Comparison of ENCODE assay signal across 22 cellular contexts in the genomic region with DNA sequence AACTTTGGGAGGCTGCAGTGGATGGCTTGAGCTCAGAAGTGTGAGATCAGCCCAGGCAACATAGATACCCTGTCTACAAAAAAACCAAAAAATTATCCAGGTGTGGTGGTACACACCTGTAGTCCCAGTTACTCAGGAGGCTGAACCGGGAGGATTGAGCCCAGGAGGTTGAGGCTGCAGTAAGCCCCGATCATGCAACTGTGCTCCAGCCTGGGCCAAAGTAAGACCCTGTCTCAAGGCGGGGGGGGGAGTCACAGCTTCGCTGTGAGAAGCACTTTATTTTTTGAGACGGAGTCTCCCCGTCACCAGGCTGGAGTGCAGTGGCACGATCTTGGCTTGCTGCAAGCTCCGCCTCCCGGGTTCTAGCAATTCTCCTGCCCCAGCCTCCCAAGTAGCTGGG. TPM values are rescaled to one million over a fixed set of nuclear protein-coding genes. Genes with fewer than 3 reads are reported as not detected.
DNase-seq lines count a peak whose midpoint lies in the region; ATAC-seq, FAIRE-seq and TF ChIP-seq lines count a peak whose summit lies in the region.
"Had no signal": no experiment of that assay in that cellular context is flagged by ENCODE, and none has a peak within 500 bp of the region (broad histone marks: within the 10 kb centered on the region; RNA-seq: fewer than 3 reads in every experiment).

No MANE protein-coding gene starts in this region.

- peak; percentile 47 for DNase-seq in activated T-cell treated with anti-CD3 and anti-CD28 coated beads, Interleukin-2, amount 50 U/mL, for 1 hour
- DNase-seq in activated T-cell treated with anti-CD3 and anti-CD28 coated beads for 4 hours (no peak), kidney (no peak), gastrocnemius medialis (no peak)
- no peak for DNase-seq in naive thymus-derived CD4-positive, alpha-beta T cell
- no peak for DNase-seq in activated effector memory CD4-positive, alpha-beta T cell treated with Interleukin-2 at 50 U/mL for 16 hours
- DNase-seq: activated CD4-positive, alpha-beta T cell treated with anti-CD3 and anti-CD28 coated beads, Interleukin-2, amount 10 ng/mL, durations not matched to agents 7 days and 5 days; KBM-7; NCI-H1694; Right ventricle myocardium superior; stimulated activated CD4-positive, alpha-beta T cell treated with anti-CD3 and anti-CD28 coated beads, Interleukin-15, amount 100 ng/mL, for 24 hours; SW 1271 had no signal

- CTCF ChIA-PET in naive thymus-derived CD4-positive, alpha-beta T cell (lab: Charles Lee): no interaction called here

- no peaks in the 10 kb centered on the region for H3K9me3 Mint-ChIP-seq in activated T-helper 17 cell treated with anti-CD3 and anti-CD28 coated beads, Interleukin-2, amount 50 U/mL, for 72 hours
- H3K9me3 Mint-ChIP-seq in naive thymus-derived CD4-positive, alpha-beta T cell: no peaks in the 10 kb centered on the region
- H3K9me3 Mint-ChIP-seq: activated CD4-positive, alpha-beta T cell treated with anti-CD3 and anti-CD28 coated beads, Interleukin-2, amount 10 ng/mL, durations not matched to agents 7 days and 5 days had no signal

- in situ Hi-C loops in gastrocnemius medialis (cut with MboI; ENCODE audit: low sequenced_read_pairs in 4 of 4): no loop called here

- H3K9me3 ChIP-seq in naive thymus-derived CD4-positive, alpha-beta T cell (ENCODE audit: control insufficient read depth in 2 of 3, low read length in 3 of 3): no peaks in the 10 kb centered on the region
- no peaks in the 10 kb centered on the region for H3K9me3 ChIP-seq in kidney (ENCODE audit: control insufficient read depth in 1 of 2, low read length in 2 of 2)
- no peaks in the 10 kb centered on the region for H3K9me3 ChIP-seq in gastrocnemius medialis
- H3K9me3 ChIP-seq: A549, ovary, testis had no signal

- POLR2A ChIA-PET in naive thymus-derived CD4-positive, alpha-beta T cell (lab: Charles Lee): interaction anchor here (0.6 to 0.8 kb wide), 2 partner anchors 14 to 37 kb away, joined by 3 read pairs; no protein-coding TSS in a partner anchor

- no peaks in the 10 kb centered on the region for H3K4me1 ChIP-seq in naive thymus-derived CD4-positive, alpha-beta T cell (ENCODE audit: control insufficient read depth in 2 of 2, insufficient read depth in 2 of 2, low read length in 2 of 2)
- H3K4me1 ChIP-seq in kidney (ENCODE audit: control insufficient read depth in 1 of 2, insufficient read depth in 1 of 2, low read depth in 1 of 2, low read length in 2 of 2): no peaks in the 10 kb centered on the region
- H3K4me1 ChIP-seq in gastrocnemius medialis: no peaks in the 10 kb centered on the region
- H3K4me1 ChIP-seq: A549 had no signal

- no peaks in the 10 kb centered on the region for H3K27me3 ChIP-seq in naive thymus-derived CD4-positive, alpha-beta T cell (ENCODE audit: control insufficient read depth in 2 of 2, insufficient read depth in 2 of 2, low read length in 2 of 2)
- H3K27me3 ChIP-seq in gastrocnemius medialis: no peaks in the 10 kb centered on the region
- H3K27me3 ChIP-seq: ovary, testis had no signal

- H3K9ac ChIP-seq in kidney (ENCODE audit: low read length in 2 of 2): no peak overlapping the region

- intact Hi-C loops in naive thymus-derived CD4-positive, alpha-beta T cell (cut with micrococcal nuclease): no loop called here
- intact Hi-C loops in kidney (cut with DNase I) (no loop called here), gastrocnemius medialis (cut with DNase I; ENCODE audit: low total_unique reads) (no loop called here)

- ATAC-seq in activated T-helper 17 cell treated with anti-CD3 and anti-CD28 coated beads, Interleukin-2, amount 50 U/mL, for 72 hours (replicated peaks): no peak
- ATAC-seq in naive thymus-derived CD4-positive, alpha-beta T cell: peak; percentile 4
- ATAC-seq in gastrocnemius medialis: no peak
- ATAC-seq: A549, esophagus mucosa, sciatic nerve had no signal

- H3K4me3 Mint-ChIP-seq in activated T-helper 17 cell treated with anti-CD3 and anti-CD28 coated beads, Interleukin-2, amount 50 U/mL, for 72 hours: no peak overlapping the region
- no peak overlapping the region for H3K4me3 Mint-ChIP-seq in naive thymus-derived CD4-positive, alpha-beta T cell
- H3K4me3 Mint-ChIP-seq: activated CD4-positive, alpha-beta T cell treated with anti-CD3 and anti-CD28 coated beads, Interleukin-2, amount 10 ng/mL, durations not matched to agents 7 days and 5 days had no signal

- peaks cover 20 to 95% (median 33%) of the 10 kb centered on the region in 3 experiments for H3K36me3 ChIP-seq in naive thymus-derived CD4-positive, alpha-beta T cell (ENCODE audit: control insufficient read depth in 2 of 3, insufficient read depth in 3 of 3, low read length in 3 of 3)
- peaks cover 37 to 45% of the 10 kb centered on the region in 2 donors for H3K36me3 ChIP-seq in kidney (ENCODE audit: control insufficient read depth in 1 of 2, insufficient read depth in 2 of 2, low read length in 2 of 2)
- peaks cover 0 to 72% of the 10 kb centered on the region in 2 donors for H3K36me3 ChIP-seq in gastrocnemius medialis
- H3K36me3 ChIP-seq: ovary had no signal

- no peak for FAIRE-seq in kidney (lab: Jason Lieb, UNC)
- FAIRE-seq: A549, frontal cortex, H1, TTC549 had no signal

- TF ChIP-seq POLR2A in GM19099 (IDR thresholded peaks at IDR 0.05; ENCODE audit: extremely low read depth, insufficient read length, low read depth): peak; percentile 21
- no peak for TF ChIP-seq POLR2A in gastrocnemius medialis (IDR thresholded peaks at IDR 0.05)

- H3K27me3 Mint-ChIP-seq in activated T-helper 17 cell treated with anti-CD3 and anti-CD28 coated beads, Interleukin-2, amount 50 U/mL, for 72 hours: no peaks in the 10 kb centered on the region
- no peaks in the 10 kb centered on the region for H3K27me3 Mint-ChIP-seq in naive thymus-derived CD4-positive, alpha-beta T cell
- H3K27me3 Mint-ChIP-seq: activated CD4-positive, alpha-beta T cell treated with anti-CD3 and anti-CD28 coated beads, Interleukin-2, amount 10 ng/mL, durations not matched to agents 7 days and 5 days had no signal

- H3K4me3 ChIP-seq in naive thymus-derived CD4-positive, alpha-beta T cell (ENCODE audit: low read length): no peak overlapping the region
- H3K4me3 ChIP-seq in kidney (ENCODE audit: low read length in 2 of 2): no peak overlapping the region
- no peak overlapping the region for H3K4me3 ChIP-seq in gastrocnemius medialis
- H3K4me3 ChIP-seq: A549, ovary, testis had no signal

- TF ChIP-seq CTCF in kidney (IDR thresholded peaks at IDR 0.05; ENCODE audit: borderline replicate concordance, extremely low read depth, insufficient read depth): no peak
- no peak for TF ChIP-seq CTCF in gastrocnemius medialis (IDR thresholded peaks at IDR 0.05 in 4 of 5, conservative IDR thresholded peaks at IDR 0.05 in 1 of 5)

- H3K4me1 Mint-ChIP-seq in activated T-helper 17 cell treated with anti-CD3 and anti-CD28 coated beads, Interleukin-2, amount 50 U/mL, for 72 hours: peaks cover 18% of the 10 kb centered on the region
- peaks cover 0 to 6% (median 0%) of the 10 kb centered on the region in 7 donors for H3K4me1 Mint-ChIP-seq in naive thymus-derived CD4-positive, alpha-beta T cell
- H3K4me1 Mint-ChIP-seq: activated CD4-positive, alpha-beta T cell treated with anti-CD3 and anti-CD28 coated beads, Interleukin-2, amount 10 ng/mL, durations not matched to agents 7 days and 5 days had no signal

- peaks cover 98% of the 10 kb centered on the region for H3K36me3 Mint-ChIP-seq in activated T-helper 17 cell treated with anti-CD3 and anti-CD28 coated beads, Interleukin-2, amount 50 U/mL, for 72 hours (ENCODE audit: low read depth)
- peaks cover 18 to 72% (median 37%) of the 10 kb centered on the region in 5 donors for H3K36me3 Mint-ChIP-seq in naive thymus-derived CD4-positive, alpha-beta T cell

- no peak overlapping the region for H3K27ac ChIP-seq in naive thymus-derived CD4-positive, alpha-beta T cell (ENCODE audit: low read depth, low read length)
- H3K27ac ChIP-seq in kidney (ENCODE audit: low read depth in 2 of 2, low read length in 2 of 2) (no peak overlapping the region), gastrocnemius medialis (no peak overlapping the region)
- H3K27ac ChIP-seq: A549, ovary, testis had no signal

- H3K27ac Mint-ChIP-seq in activated T-helper 17 cell treated with anti-CD3 and anti-CD28 coated beads, Interleukin-2, amount 50 U/mL, for 72 hours: peak overlapping the region; percentile 80
- H3K27ac Mint-ChIP-seq in naive thymus-derived CD4-positive, alpha-beta T cell: peak overlapping the region in 4 of 9 donors; percentile 32 to 87 (median 68)

RNA-seq across cellular contexts. Expression of gene EZR, which starts 54.2 kb away (rescaled TPM):
- 100 to 1,000 TPM; 159 to 212 TPM for total RNA-seq in activated T-helper 17 cell treated with anti-CD3 and anti-CD28 coated beads, Interleukin-2, amount 50 U/mL, for 72 hours
- 100 to 1,000 TPM; 132 to 201 (median 163) TPM for total RNA-seq in naive thymus-derived CD4-positive, alpha-beta T cell
- polyA plus RNA-seq in naive thymus-derived CD4-positive, alpha-beta T cell: 100 to 1,000 TPM; 115 to 140 TPM
- total RNA-seq in kidney (636 TPM), gastrocnemius medialis (10 to 100 TPM; 18.1 to 54.1 (median 33.6) TPM)
- 154 TPM for polyA plus RNA-seq in kidney (ENCODE audit: insufficient read depth, low read depth, low replicate concordance)
